Comparison of ENCODE assay signal across 1 cellular context in genomic region chr11:72712168-72712721, GRCh38.
TF ChIP-seq lines count a peak whose summit lies in the region.

No MANE protein-coding gene starts in this region.

TF ChIP-seq in H1, 55 proteins besides CTCF, POLR2A, EP300 and RAD21:
- no peak for TF ChIP-seq SP2 (IDR thresholded peaks at IDR 0.05; ENCODE audit: low read length)
- no peak for TF ChIP-seq SUZ12 (IDR thresholded peaks at IDR 0.05; ENCODE audit: low read length)
- no peak for TF ChIP-seq BRCA1 (IDR thresholded peaks at IDR 0.05; ENCODE audit: low read depth, low read length)
- no peak for TF ChIP-seq EGR1 (IDR thresholded peaks at IDR 0.05; ENCODE audit: borderline replicate concordance, low read depth, low read length)
- TF ChIP-seq RXRA (IDR thresholded peaks at IDR 0.05; ENCODE audit: insufficient read depth, low read depth, low read length) = no peak
- TF ChIP-seq CHD1 (IDR thresholded peaks at IDR 0.05; ENCODE audit: low read depth, low read length) = no peak
- no peak for TF ChIP-seq SIX5 (IDR thresholded peaks at IDR 0.05; ENCODE audit: low read depth, low read length)
- TF ChIP-seq ATF2 (IDR thresholded peaks at IDR 0.05; ENCODE audit: low read length) = no peak
- TF ChIP-seq GABPA (IDR thresholded peaks at IDR 0.05; ENCODE audit: borderline replicate concordance, insufficient read depth, low read length) = no peak
- TF ChIP-seq KDM4A (IDR thresholded peaks at IDR 0.05; ENCODE audit: low read depth, low read length, severe bottlenecking) = no peak
- TF ChIP-seq KDM1A (IDR thresholded peaks at IDR 0.05; ENCODE audit: borderline replicate concordance, low read length) = no peak
- TF ChIP-seq E2F6 (IDR thresholded peaks at IDR 0.05) = no peak
- no peak for TF ChIP-seq RFX5 (IDR thresholded peaks at IDR 0.05; ENCODE audit: borderline replicate concordance, low read depth, low read length)
